Comparison of ENCODE assay signal across 9 cellular contexts in the genomic region with DNA sequence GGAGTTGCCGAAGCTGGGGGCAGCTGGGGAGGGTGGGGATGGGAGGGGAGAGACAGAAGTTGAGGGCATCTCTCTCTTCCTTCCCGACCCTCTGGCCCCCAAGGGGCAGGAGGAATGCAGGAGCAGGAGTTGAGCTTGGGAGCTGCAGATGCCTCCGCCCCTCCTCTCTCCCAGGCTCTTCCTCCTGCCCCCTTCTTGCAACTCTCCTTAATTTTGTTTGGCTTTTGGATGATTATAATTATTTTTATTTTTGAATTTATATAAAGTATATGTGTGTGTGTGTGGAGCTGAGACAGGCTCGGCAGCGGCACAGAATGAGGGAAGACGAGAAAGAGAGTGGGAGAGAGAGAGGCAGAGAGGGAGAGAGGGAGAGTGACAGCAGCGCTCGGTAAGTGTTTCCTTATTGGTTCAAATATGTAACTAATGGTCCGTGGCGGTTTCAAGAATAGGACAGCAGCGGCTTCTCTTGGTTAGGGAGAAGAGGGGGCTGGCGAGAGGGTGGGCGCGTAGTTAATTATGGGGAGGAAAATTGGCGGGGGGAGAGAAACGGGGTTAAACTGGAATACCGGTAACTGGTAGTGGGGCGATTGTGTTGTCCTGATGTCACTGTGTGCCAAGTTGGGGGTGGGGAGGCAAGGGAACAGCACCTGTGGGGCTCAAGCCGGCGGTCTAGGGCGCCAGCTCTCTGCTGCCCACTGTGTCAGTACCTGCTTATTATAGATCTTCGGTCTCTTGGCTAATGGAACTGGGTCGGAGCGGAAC. TPM values are rescaled to one million over a fixed set of nuclear protein-coding genes. Genes with fewer than 3 reads are reported as not detected.
DNase-seq lines count a peak whose midpoint lies in the region; ATAC-seq and TF ChIP-seq lines count a peak whose summit lies in the region.
"Had no signal": no experiment of that assay in that cellular context is flagged by ENCODE, and none has a peak within 500 bp of the region (broad histone marks: within the 10 kb centered on the region; RNA-seq: fewer than 3 reads in every experiment).

No MANE protein-coding gene starts in this region.

- POLR2A ChIA-PET in CD4-positive, alpha-beta memory T cell (lab: Charles Lee; ENCODE audit: partially characterized antibody): interaction anchor here (0.7 to 2.5 kb wide), 5 partner anchors 10 to 173 kb away, joined by 3 to 19 read pairs (median 4); a partner anchor contains a TSS
- POLR2A ChIA-PET in PC-3 (lab: Charles Lee; ENCODE audit: unreplicated experiment): interaction anchor here (0.5 to 1.6 kb wide), 5 partner anchors 15 to 263 kb away, joined by 3 to 11 read pairs (median 4); a partner anchor contains a TSS

- H3K9ac ChIP-seq in PC-3 (ENCODE audit: low read length) (peak overlapping the region; percentile 89), neural cell (ENCODE audit: low read length) (no peak overlapping the region)

- H3K79me2 ChIP-seq in PC-3 (ENCODE audit: low read length) (peaks cover 51% of the 10 kb centered on the region), neural cell (replicated peaks; ENCODE audit: insufficient read depth, low read length) (no peaks in the 10 kb centered on the region)

- peak overlapping the region in 6 of 7 donors; percentile 2 to 62 (median 48) for H3K27ac Mint-ChIP-seq in CD4-positive, alpha-beta memory T cell
- no peak overlapping the region for H3K27ac Mint-ChIP-seq in endothelial cell (ENCODE audit: unreplicated experiment)

- TF ChIP-seq CTCF in PC-3 (conservative IDR thresholded peaks at IDR 0.05; ENCODE audit: low read depth, low read length) (peak; percentile 19; the same call in 1 of the 2 replicates), endothelial cell (IDR thresholded peaks at IDR 0.05; ENCODE audit: unreplicated experiment) (no peak), neural cell (IDR thresholded peaks at IDR 0.05; ENCODE audit: poor library complexity, severe bottlenecking) (no peak)

- peak; percentile 24 for ATAC-seq in GM19043 (IDR thresholded peaks at IDR 0.05; ENCODE audit: low read depth, unreplicated experiment)
- ATAC-seq in HG03354 (IDR thresholded peaks at IDR 0.05; ENCODE audit: poor library complexity, severe bottlenecking, unreplicated experiment): peak; percentile 27
- ATAC-seq in PC-3: peak; percentile 51
- ATAC-seq in HG03469 (IDR thresholded peaks at IDR 0.05; ENCODE audit: unreplicated experiment): no peak

- H3K4me3 Mint-ChIP-seq in CD4-positive, alpha-beta memory T cell: peak overlapping the region; percentile 74 to 93 (median 86)
- H3K4me3 Mint-ChIP-seq in endothelial cell (ENCODE audit: unreplicated experiment): peak overlapping the region; percentile 80

- H3K9me3 ChIP-seq in CD4-positive, alpha-beta memory T cell (ENCODE audit: control insufficient read depth in 1 of 2, low read length in 2 of 2): no peaks in the 10 kb centered on the region
- H3K9me3 ChIP-seq in PC-3 (ENCODE audit: low read length): no peaks in the 10 kb centered on the region
- no peaks in the 10 kb centered on the region for H3K9me3 ChIP-seq in neural cell (ENCODE audit: low read length)

- H4K20me1 ChIP-seq in PC-3 (ENCODE audit: low read length) (no peaks in the 10 kb centered on the region), neural cell (ENCODE audit: insufficient read depth) (no peaks in the 10 kb centered on the region)

- peaks cover 64% of the 10 kb centered on the region for H3K27me3 ChIP-seq in CD4-positive, alpha-beta memory T cell (ENCODE audit: insufficient read depth, low read length)
- no peaks in the 10 kb centered on the region for H3K27me3 ChIP-seq in PC-3 (ENCODE audit: low read length)
- peaks cover 98% of the 10 kb centered on the region for H3K27me3 ChIP-seq in neural cell (ENCODE audit: insufficient read depth, low read depth, low read length)

- H3K27ac ChIP-seq in CD4-positive, alpha-beta memory T cell (ENCODE audit: low read depth, low read length): no peak overlapping the region
- H3K27ac ChIP-seq in PC-3 (ENCODE audit: low read length) (peak overlapping the region; percentile 38), neural cell (ENCODE audit: low read length) (no peak overlapping the region)

- H3K9me3 Mint-ChIP-seq in CD4-positive, alpha-beta memory T cell: peaks cover 0 to 3% (median 0%) of the 10 kb centered on the region in 8 donors
- H3K9me3 Mint-ChIP-seq in endothelial cell (ENCODE audit: unreplicated experiment): no peaks in the 10 kb centered on the region

- intact Hi-C loops in CD4-positive, alpha-beta memory T cell (cut with micrococcal nuclease): no loop called here
- intact Hi-C loops in PC-3 (cut with micrococcal nuclease): no loop called here

- TF ChIP-seq EP300 in neural cell (conservative IDR thresholded peaks at IDR 0.05; ENCODE audit: poor library complexity, severe bottlenecking): no peak

- CTCF ChIA-PET in CD4-positive, alpha-beta memory T cell (lab: Charles Lee; ENCODE audit: partially characterized antibody): interaction anchor here (0.7 to 3.1 kb wide), 11 partner anchors 9 to 197 kb away, joined by 3 to 14 read pairs (median 4); a partner anchor contains a TSS
- CTCF ChIA-PET in PC-3 (lab: Charles Lee): interaction anchor here (0.7 to 1.9 kb wide), 7 partner anchors 8 to 184 kb away, joined by 3 to 23 read pairs (median 12); a partner anchor contains a TSS

- H3F3A ChIP-seq in PC-3 (ENCODE audit: low read length, unreplicated experiment): no peaks in the 10 kb centered on the region
- no peaks in the 10 kb centered on the region for H3F3A ChIP-seq in neural cell (ENCODE audit: insufficient read depth, low read length, poor library complexity, severe bottlenecking)

- no peak for TF ChIP-seq RAD21 in neural cell (conservative IDR thresholded peaks at IDR 0.05)

- peaks cover 21% of the 10 kb centered on the region for H3K4me1 ChIP-seq in CD4-positive, alpha-beta memory T cell (ENCODE audit: insufficient read depth, low read length)
- peaks cover 26% of the 10 kb centered on the region for H3K4me1 ChIP-seq in PC-3 (ENCODE audit: insufficient read depth, low read length)

- H3K9me2 ChIP-seq in PC-3 (replicated peaks; ENCODE audit: low read length): no peaks in the 10 kb centered on the region
- H3K9me2 ChIP-seq in neural cell (ENCODE audit: insufficient read depth, low read length): no peaks in the 10 kb centered on the region

- peak overlapping the region; percentile 29 to 68 for H3K4me3 ChIP-seq in CD4-positive, alpha-beta memory T cell (ENCODE audit: low read length in 2 of 2)
- peak overlapping the region; percentile 96 for H3K4me3 ChIP-seq in PC-3 (ENCODE audit: low read length)
- peak overlapping the region; percentile 62 for H3K4me3 ChIP-seq in neural cell (ENCODE audit: low read length)

- TSS peak; percentile 53 for BruUV-seq in PC-3 (replicated peaks; lab: Mats Ljungman, UMichigan)

- peaks cover 6 to 31% (median 17%) of the 10 kb centered on the region in 4 donors for H3K4me1 Mint-ChIP-seq in CD4-positive, alpha-beta memory T cell
- H3K4me1 Mint-ChIP-seq in endothelial cell (ENCODE audit: unreplicated experiment): peaks cover 19% of the 10 kb centered on the region

- peaks cover 0 to 1% of the 10 kb centered on the region in 2 donors for H3K36me3 Mint-ChIP-seq in CD4-positive, alpha-beta memory T cell
- no peaks in the 10 kb centered on the region for H3K36me3 Mint-ChIP-seq in endothelial cell (ENCODE audit: low read depth, unreplicated experiment)

- peaks cover 47 to 67% of the 10 kb centered on the region in 2 donors for H3K27me3 Mint-ChIP-seq in CD4-positive, alpha-beta memory T cell
- peaks cover 40% of the 10 kb centered on the region for H3K27me3 Mint-ChIP-seq in endothelial cell (ENCODE audit: unreplicated experiment)

- H3K4me2 ChIP-seq in PC-3 (ENCODE audit: low read length) (peak overlapping the region; percentile 100), neural cell (ENCODE audit: low read length) (no peak overlapping the region)

- H2AFZ ChIP-seq in PC-3 (ENCODE audit: low read length): peak overlapping the region; percentile 87
- H2AFZ ChIP-seq in neural cell (ENCODE audit: low read depth, low read length): no peak overlapping the region

- DNase-seq in CD4-positive, alpha-beta memory T cell: no peak
- DNase-seq in PC-3: peak; percentile 22
- DNase-seq in endothelial cell (ENCODE audit: low spot score): no peak
- no peak for DNase-seq in pons (ENCODE audit: low spot score)

- H3K36me3 ChIP-seq in CD4-positive, alpha-beta memory T cell (ENCODE audit: insufficient read depth, low read length): no peaks in the 10 kb centered on the region
- no peaks in the 10 kb centered on the region for H3K36me3 ChIP-seq in PC-3 (ENCODE audit: low read depth, low read length)
- no peaks in the 10 kb centered on the region for H3K36me3 ChIP-seq in neural cell (ENCODE audit: insufficient read depth, low read length)

RNA-seq across cellular contexts. Expression of a gene that starts 8.4 kb away (rescaled TPM):
- not detected for total RNA-seq in CD4-positive, alpha-beta memory T cell
- polyA plus RNA-seq in CD4-positive, alpha-beta memory T cell: not detected
- total RNA-seq in PC-3 (2014; rRNA removed) (1.1 and 2.4 TPM in 2 replicates), endothelial cell (ENCODE audit: unreplicated experiment) (not detected)
- not detected in 2 replicates for polyA plus RNA-seq in neural cell
- polyA minus RNA-seq in neural cell: not detected in 2 replicates
- total RNA-seq: T-helper 1 cell treated with Interleukin-12 subunit alpha and Interleukin-12 subunit beta and Interleukin-4 antibody, amounts not matched to agents 30 ng/mL and 1 ng/mL, for 36 hours had no signal

RNA-seq across cellular contexts. Expression of a gene that starts 11.0 kb away (rescaled TPM):
- not detected for total RNA-seq in CD4-positive, alpha-beta memory T cell
- not detected for polyA plus RNA-seq in CD4-positive, alpha-beta memory T cell
- 2.8 and 5.3 TPM in 2 replicates for total RNA-seq in PC-3 (2014; rRNA removed)
- total RNA-seq in endothelial cell (ENCODE audit: unreplicated experiment): 0.21 TPM
- not detected in 2 replicates for polyA plus RNA-seq in neural cell
- polyA minus RNA-seq in neural cell: not detected in 2 replicates
- total RNA-seq: T-helper 1 cell treated with Interleukin-12 subunit alpha and Interleukin-12 subunit beta and Interleukin-4 antibody, amounts not matched to agents 30 ng/mL and 1 ng/mL, for 36 hours had no signal

RNA-seq across cellular contexts. Expression of a gene that starts 15.6 kb away (rescaled TPM):
- total RNA-seq in CD4-positive, alpha-beta memory T cell: not detected
- polyA plus RNA-seq in CD4-positive, alpha-beta memory T cell: not detected
- total RNA-seq in PC-3 (2014; rRNA removed) (0.26 and 0.29 TPM in 2 replicates), endothelial cell (ENCODE audit: unreplicated experiment) (not detected)
- polyA plus RNA-seq in neural cell: not detected in 2 replicates
- polyA minus RNA-seq in neural cell: not detected in 2 replicates
- total RNA-seq: T-helper 1 cell treated with Interleukin-12 subunit alpha and Interleukin-12 subunit beta and Interleukin-4 antibody, amounts not matched to agents 30 ng/mL and 1 ng/mL, for 36 hours had no signal

RNA-seq across cellular contexts. Expression of a gene that starts 17.2 kb away (rescaled TPM):
- total RNA-seq in CD4-positive, alpha-beta memory T cell: not detected
- polyA plus RNA-seq in CD4-positive, alpha-beta memory T cell: not detected
- total RNA-seq in PC-3 (2014; rRNA removed) (1.5 and 1.8 TPM in 2 replicates), endothelial cell (ENCODE audit: unreplicated experiment) (0.28 TPM)
- not detected in 2 replicates for polyA plus RNA-seq in neural cell
- polyA minus RNA-seq in neural cell: not detected in 2 replicates
- total RNA-seq: T-helper 1 cell treated with Interleukin-12 subunit alpha and Interleukin-12 subunit beta and Interleukin-4 antibody, amounts not matched to agents 30 ng/mL and 1 ng/mL, for 36 hours had no signal

RNA-seq across cellular contexts. Expression of a gene that starts 32.3 kb away (rescaled TPM):
- not detected for total RNA-seq in CD4-positive, alpha-beta memory T cell
- not detected for polyA plus RNA-seq in CD4-positive, alpha-beta memory T cell
- 0.69 and 2.9 TPM in 2 replicates for total RNA-seq in PC-3 (2014; rRNA removed)
- total RNA-seq in endothelial cell (ENCODE audit: unreplicated experiment): 1.9 TPM
- not detected in 2 replicates for polyA plus RNA-seq in neural cell
- not detected in 2 replicates for polyA minus RNA-seq in neural cell
- total RNA-seq: T-helper 1 cell treated with Interleukin-12 subunit alpha and Interleukin-12 subunit beta and Interleukin-4 antibody, amounts not matched to agents 30 ng/mL and 1 ng/mL, for 36 hours had no signal
